19 cellular contexts compared by ENCODE assay signal in genomic region chr2:228624708-228625107, GRCh38.
A peak's percentile ranks its signal among the peaks of the same experiment; 100 is the strongest.
DNase-seq lines count a peak whose midpoint lies in the region; ATAC-seq lines count a peak whose summit lies in the region.
"Had no signal": no experiment of that assay in that cellular context is flagged by ENCODE, and none has a peak within 500 bp of the region (broad histone marks: within the 10 kb centered on the region; RNA-seq: fewer than 3 reads in every experiment).

No MANE protein-coding gene starts in this region.

- H3K36me3 ChIP-seq in adipocyte (ENCODE audit: control insufficient read depth, insufficient read depth, low read length, severe bottlenecking), result no peaks in the 10 kb centered on the region
- H3K36me3 ChIP-seq: BLaER1 had no signal

- intact Hi-C loops in sciatic nerve (cut with DNase I), result no loop called here

- ATAC-seq in sciatic nerve, result peak; percentile 59
- ATAC-seq: A549 had no signal

- H3K9me3 ChIP-seq in adipocyte (ENCODE audit: control insufficient read depth, low read length), result no peaks in the 10 kb centered on the region
- H3K9me3 ChIP-seq: A549, BLaER1 had no signal

- no peak overlapping the region for H3K4me3 ChIP-seq in adipocyte (ENCODE audit: low read length)
- H3K4me3 ChIP-seq: A549, BLaER1 had no signal

- DNase-seq in adipocyte (ENCODE audit: low read depth), result peak; percentile 46
- DNase-seq in fibroblast of gingiva (ENCODE audit: low read depth), result peak; percentile 42
- no peak for DNase-seq in sciatic nerve (ENCODE audit: low spot score)
- DNase-seq in EL, result no peak
- DNase-seq in OCI-M1 (lab: John Stamatoyannopoulos, UW), result no peak
- DNase-seq: AML-193; C1 segment of cervical spinal cord; CD4-positive, alpha-beta memory T cell; CD4-positive, CD25-positive, alpha-beta regulatory T cell; CD8-positive, alpha-beta memory T cell; COR-L47; DMS 273 treated with DMSO at 0.1 percent for 48 hours; DMS153; DMS53; DMS79; DND-41; GF-D8 had no signal

- no peaks in the 10 kb centered on the region for H3K4me1 ChIP-seq in adipocyte (ENCODE audit: control insufficient read depth, insufficient read depth, low read length)
- H3K4me1 ChIP-seq: A549, BLaER1 had no signal

- H3K9ac ChIP-seq in adipocyte (ENCODE audit: low read length), result no peak overlapping the region
- H3K9ac ChIP-seq: BLaER1 had no signal

- H3K27me3 ChIP-seq in adipocyte (replicated peaks; ENCODE audit: control insufficient read depth, insufficient read depth, low read length), result no peaks in the 10 kb centered on the region
- H3K27me3 ChIP-seq: BLaER1 had no signal

Comparison
In these comparisons a context has a peak if more than half of its experiments do, and no peak if none do; other contexts are left out.
1. DNase-seq: peak in adipocyte (single experiment) and fibroblast of gingiva (single experiment); none in sciatic nerve (single experiment), EL (single experiment) and OCI-M1 (single experiment).